1 cellular context compared by ENCODE assay signal in genomic region chr4:17058506-17058905, GRCh38.
TF ChIP-seq lines count a peak whose summit lies in the region.

No MANE protein-coding gene starts in this region.

TF ChIP-seq in GM23338, 12 proteins besides CTCF, POLR2A, EP300 and RAD21 (continued from another document):
- TF ChIP-seq REST (IDR thresholded peaks at IDR 0.05; ENCODE audit: unreplicated experiment) (no peak), STAT1 (IDR thresholded peaks at IDR 0.05; ENCODE audit: unreplicated experiment) (no peak), ZNF462 (CRISPR knock-in tag; IDR thresholded peaks at IDR 0.05) (no peak)
